ENCODE assay signal across 9 cellular contexts in genomic region chr6:37239511-37239910, GRCh38. TPM values are rescaled to one million over a fixed set of nuclear protein-coding genes. Genes with fewer than 3 reads are reported as not detected.
DNase-seq lines count a peak whose midpoint lies in the region; ATAC-seq and TF ChIP-seq lines count a peak whose summit lies in the region.
"Had no signal": no experiment of that assay in that cellular context is flagged by ENCODE, and none has a peak within 500 bp of the region (broad histone marks: within the 10 kb centered on the region; RNA-seq: fewer than 3 reads in every experiment).

No MANE protein-coding gene starts in this region.

- H3K27ac Mint-ChIP-seq in stimulated activated naive CD8-positive, alpha-beta T cell treated with anti-CD3 and anti-CD28 coated beads, Interleukin-15, Interleukin-2, amounts not matched to agents 100 ng/mL and 50 ng/mL, for 24 hours: peak overlapping the region; percentile 89
- peak overlapping the region; percentile 100 for H3K27ac Mint-ChIP-seq in chondrocyte (ENCODE audit: unreplicated experiment)

- no peak overlapping the region for H3K9ac ChIP-seq in muscle layer of colon (ENCODE audit: low read length)

- no peak for TF ChIP-seq CTCF in chondrocyte (IDR thresholded peaks at IDR 0.05)
- no peak for TF ChIP-seq CTCF in BE2C (IDR thresholded peaks at IDR 0.05; ENCODE audit: low read depth, low read length)

- WGBS in aorta, 2 donors: 89 to 92% methylated on average over 3 of the region's 3 CpGs

- H3K27me3 ChIP-seq in muscle layer of colon (ENCODE audit: control insufficient read depth in 1 of 2, insufficient read depth in 2 of 2, low read length in 2 of 2) (no peaks in the 10 kb centered on the region), aorta (ENCODE audit: control insufficient read depth in 1 of 2, insufficient read depth in 2 of 2, low read length in 1 of 2) (no peaks in the 10 kb centered on the region), BE2C (no peaks in the 10 kb centered on the region)

- H3K4me3 Mint-ChIP-seq in stimulated activated naive CD8-positive, alpha-beta T cell treated with anti-CD3 and anti-CD28 coated beads, Interleukin-15, Interleukin-2, amounts not matched to agents 100 ng/mL and 50 ng/mL, for 24 hours: peak overlapping the region; percentile 45
- no peak overlapping the region for H3K4me3 Mint-ChIP-seq in chondrocyte (ENCODE audit: unreplicated experiment)

- DNase-seq in stimulated activated naive CD8-positive, alpha-beta T cell treated with anti-CD3 and anti-CD28 coated beads, Interleukin-15, Interleukin-2, amounts not matched to agents 100 U/mL and 50 U/mL, for 24 hours: no peak
- no peak for DNase-seq in chondrocyte (ENCODE audit: low spot score)
- no peak for DNase-seq in aorta
- no peak for DNase-seq in BE2C
- DNase-seq in activated CD4-positive, alpha-beta T cell treated with anti-CD3 and anti-CD28 coated beads, Interleukin-2, amount 50 U/mL, for 1 hour: no peak
- DNase-seq: H7 had no signal

- no peaks in the 10 kb centered on the region for H3K27me3 Mint-ChIP-seq in stimulated activated naive CD8-positive, alpha-beta T cell treated with anti-CD3 and anti-CD28 coated beads, Interleukin-15, Interleukin-2, amounts not matched to agents 100 ng/mL and 50 ng/mL, for 24 hours
- H3K27me3 Mint-ChIP-seq in chondrocyte (ENCODE audit: low read depth): no peaks in the 10 kb centered on the region

- no peaks in the 10 kb centered on the region for H3K9me3 Mint-ChIP-seq in stimulated activated naive CD8-positive, alpha-beta T cell treated with anti-CD3 and anti-CD28 coated beads, Interleukin-15, Interleukin-2, amounts not matched to agents 100 ng/mL and 50 ng/mL, for 24 hours
- H3K9me3 Mint-ChIP-seq in chondrocyte (ENCODE audit: low read depth): peaks cover 2% of the 10 kb centered on the region

- H3K4me1 ChIP-seq in muscle layer of colon (ENCODE audit: insufficient read depth, low read length): peaks cover 35% of the 10 kb centered on the region
- peaks cover 2 to 8% of the 10 kb centered on the region in 2 donors for H3K4me1 ChIP-seq in aorta (ENCODE audit: control insufficient read depth in 1 of 2, insufficient read depth in 2 of 2, low read length in 2 of 2)
- H3K4me1 ChIP-seq in BE2C: peaks cover 5% of the 10 kb centered on the region; the same call in 1 of the 2 replicates

- H3K9me3 ChIP-seq in muscle layer of colon (ENCODE audit: low read length): no peaks in the 10 kb centered on the region
- H3K9me3 ChIP-seq in aorta (ENCODE audit: control insufficient read depth, low read length): no peaks in the 10 kb centered on the region
- no peaks in the 10 kb centered on the region for H3K9me3 ChIP-seq in BE2C

- no peak for ATAC-seq in stimulated activated naive CD8-positive, alpha-beta T cell treated with anti-CD3 and anti-CD28 coated beads, Interleukin-15, Interleukin-2, amounts not matched to agents 100 U/mL and 50 U/mL, for 24 hours
- ATAC-seq in aorta (ENCODE audit: low FRiP score) (no peak), GM18505 (IDR thresholded peaks at IDR 0.05; ENCODE audit: unreplicated experiment) (no peak)

- no peaks in the 10 kb centered on the region for H3K36me3 ChIP-seq in muscle layer of colon (ENCODE audit: insufficient read depth, low read length)
- no peaks in the 10 kb centered on the region for H3K36me3 ChIP-seq in aorta (ENCODE audit: control insufficient read depth in 1 of 2, insufficient read depth in 2 of 2, low read length in 1 of 2)
- H3K36me3 ChIP-seq in BE2C: no peaks in the 10 kb centered on the region

- H3K4me1 Mint-ChIP-seq in stimulated activated naive CD8-positive, alpha-beta T cell treated with anti-CD3 and anti-CD28 coated beads, Interleukin-15, Interleukin-2, amounts not matched to agents 100 ng/mL and 50 ng/mL, for 24 hours (ENCODE audit: low read depth): peaks cover 48% of the 10 kb centered on the region
- peaks cover 64% of the 10 kb centered on the region for H3K4me1 Mint-ChIP-seq in chondrocyte (ENCODE audit: low read depth)

- intact Hi-C loops in aorta (cut with DNase I): no loop called here

- H3K4me3 ChIP-seq in muscle layer of colon (ENCODE audit: low read depth in 1 of 2, low read length in 2 of 2) (no peak overlapping the region), aorta (ENCODE audit: low read length in 2 of 2) (no peak overlapping the region), BE2C (ENCODE audit: low read depth, low read length) (no peak overlapping the region)

- H3K36me3 Mint-ChIP-seq in stimulated activated naive CD8-positive, alpha-beta T cell treated with anti-CD3 and anti-CD28 coated beads, Interleukin-15, Interleukin-2, amounts not matched to agents 100 ng/mL and 50 ng/mL, for 24 hours (ENCODE audit: low read depth): no peaks in the 10 kb centered on the region
- H3K36me3 Mint-ChIP-seq in chondrocyte (ENCODE audit: low read depth): no peaks in the 10 kb centered on the region

- peak overlapping the region; percentile 19 for H3K27ac ChIP-seq in muscle layer of colon (ENCODE audit: low read depth, low read length)
- peak overlapping the region; percentile 41 to 89 for H3K27ac ChIP-seq in aorta (ENCODE audit: low read depth in 1 of 2, low read length in 2 of 2)

- TF ChIP-seq POLR2A in GM18505 (IDR thresholded peaks at IDR 0.05; ENCODE audit: borderline replicate concordance, extremely low read depth, insufficient read depth, insufficient read length): no peak

RNA-seq across cellular contexts. Expression of gene TBC1D22B, which starts 18.1 kb away (rescaled TPM):
- total RNA-seq in chondrocyte (10.9 to 11.5 TPM (median 10.9 TPM) in 3 replicates), aorta (10 to 100 TPM; 11.2 to 17.0 TPM)
- polyA plus RNA-seq in aorta: 1 to 10 TPM; 3.9 to 4.1 TPM
- 5.9 TPM for polyA plus RNA-seq in BE2C (2012; ENCODE audit: insufficient read depth, insufficient read length, low read depth)

RNA-seq across cellular contexts. Expression of gene TMEM217, which starts 18.4 kb away (rescaled TPM):
- total RNA-seq in chondrocyte: 1.8 to 4.5 TPM (median 4.0 TPM) in 3 replicates
- 1 to 10 TPM; 2.2 to 2.7 TPM for total RNA-seq in aorta
- under 1 TPM; 0.50 to 0.54 TPM for polyA plus RNA-seq in aorta
- not detected for polyA plus RNA-seq in BE2C (2012; ENCODE audit: insufficient read depth, insufficient read length, low read depth)
